Comparison of ENCODE assay signal across 1 cellular context in the genomic region with DNA sequence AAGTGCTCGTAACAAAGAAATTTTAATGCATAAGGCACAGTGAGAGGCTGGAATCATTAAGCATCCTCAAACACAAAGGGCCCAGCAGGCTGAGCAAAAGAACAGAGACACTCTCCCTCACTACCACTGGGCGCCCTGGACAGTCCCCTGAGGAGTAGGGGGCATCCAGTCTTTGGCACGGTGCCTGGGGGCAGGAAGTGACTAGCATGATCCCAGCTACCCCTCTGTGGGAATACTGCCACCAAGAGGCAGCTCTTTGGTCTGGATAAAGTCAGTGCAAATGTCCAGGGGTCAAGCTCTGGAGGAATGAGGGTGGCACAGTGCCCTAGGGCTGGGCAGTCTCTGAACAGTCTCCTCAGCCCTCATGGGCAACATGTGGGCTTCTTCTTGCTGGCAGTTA.
A peak's percentile ranks its signal among the peaks of the same experiment; 100 is the strongest.
TF ChIP-seq lines count a peak whose summit lies in the region.

No MANE protein-coding gene starts in this region.

TF ChIP-seq in K562, 482 proteins besides CTCF, POLR2A, EP300 and RAD21:
- TF ChIP-seq, protein P1, sequence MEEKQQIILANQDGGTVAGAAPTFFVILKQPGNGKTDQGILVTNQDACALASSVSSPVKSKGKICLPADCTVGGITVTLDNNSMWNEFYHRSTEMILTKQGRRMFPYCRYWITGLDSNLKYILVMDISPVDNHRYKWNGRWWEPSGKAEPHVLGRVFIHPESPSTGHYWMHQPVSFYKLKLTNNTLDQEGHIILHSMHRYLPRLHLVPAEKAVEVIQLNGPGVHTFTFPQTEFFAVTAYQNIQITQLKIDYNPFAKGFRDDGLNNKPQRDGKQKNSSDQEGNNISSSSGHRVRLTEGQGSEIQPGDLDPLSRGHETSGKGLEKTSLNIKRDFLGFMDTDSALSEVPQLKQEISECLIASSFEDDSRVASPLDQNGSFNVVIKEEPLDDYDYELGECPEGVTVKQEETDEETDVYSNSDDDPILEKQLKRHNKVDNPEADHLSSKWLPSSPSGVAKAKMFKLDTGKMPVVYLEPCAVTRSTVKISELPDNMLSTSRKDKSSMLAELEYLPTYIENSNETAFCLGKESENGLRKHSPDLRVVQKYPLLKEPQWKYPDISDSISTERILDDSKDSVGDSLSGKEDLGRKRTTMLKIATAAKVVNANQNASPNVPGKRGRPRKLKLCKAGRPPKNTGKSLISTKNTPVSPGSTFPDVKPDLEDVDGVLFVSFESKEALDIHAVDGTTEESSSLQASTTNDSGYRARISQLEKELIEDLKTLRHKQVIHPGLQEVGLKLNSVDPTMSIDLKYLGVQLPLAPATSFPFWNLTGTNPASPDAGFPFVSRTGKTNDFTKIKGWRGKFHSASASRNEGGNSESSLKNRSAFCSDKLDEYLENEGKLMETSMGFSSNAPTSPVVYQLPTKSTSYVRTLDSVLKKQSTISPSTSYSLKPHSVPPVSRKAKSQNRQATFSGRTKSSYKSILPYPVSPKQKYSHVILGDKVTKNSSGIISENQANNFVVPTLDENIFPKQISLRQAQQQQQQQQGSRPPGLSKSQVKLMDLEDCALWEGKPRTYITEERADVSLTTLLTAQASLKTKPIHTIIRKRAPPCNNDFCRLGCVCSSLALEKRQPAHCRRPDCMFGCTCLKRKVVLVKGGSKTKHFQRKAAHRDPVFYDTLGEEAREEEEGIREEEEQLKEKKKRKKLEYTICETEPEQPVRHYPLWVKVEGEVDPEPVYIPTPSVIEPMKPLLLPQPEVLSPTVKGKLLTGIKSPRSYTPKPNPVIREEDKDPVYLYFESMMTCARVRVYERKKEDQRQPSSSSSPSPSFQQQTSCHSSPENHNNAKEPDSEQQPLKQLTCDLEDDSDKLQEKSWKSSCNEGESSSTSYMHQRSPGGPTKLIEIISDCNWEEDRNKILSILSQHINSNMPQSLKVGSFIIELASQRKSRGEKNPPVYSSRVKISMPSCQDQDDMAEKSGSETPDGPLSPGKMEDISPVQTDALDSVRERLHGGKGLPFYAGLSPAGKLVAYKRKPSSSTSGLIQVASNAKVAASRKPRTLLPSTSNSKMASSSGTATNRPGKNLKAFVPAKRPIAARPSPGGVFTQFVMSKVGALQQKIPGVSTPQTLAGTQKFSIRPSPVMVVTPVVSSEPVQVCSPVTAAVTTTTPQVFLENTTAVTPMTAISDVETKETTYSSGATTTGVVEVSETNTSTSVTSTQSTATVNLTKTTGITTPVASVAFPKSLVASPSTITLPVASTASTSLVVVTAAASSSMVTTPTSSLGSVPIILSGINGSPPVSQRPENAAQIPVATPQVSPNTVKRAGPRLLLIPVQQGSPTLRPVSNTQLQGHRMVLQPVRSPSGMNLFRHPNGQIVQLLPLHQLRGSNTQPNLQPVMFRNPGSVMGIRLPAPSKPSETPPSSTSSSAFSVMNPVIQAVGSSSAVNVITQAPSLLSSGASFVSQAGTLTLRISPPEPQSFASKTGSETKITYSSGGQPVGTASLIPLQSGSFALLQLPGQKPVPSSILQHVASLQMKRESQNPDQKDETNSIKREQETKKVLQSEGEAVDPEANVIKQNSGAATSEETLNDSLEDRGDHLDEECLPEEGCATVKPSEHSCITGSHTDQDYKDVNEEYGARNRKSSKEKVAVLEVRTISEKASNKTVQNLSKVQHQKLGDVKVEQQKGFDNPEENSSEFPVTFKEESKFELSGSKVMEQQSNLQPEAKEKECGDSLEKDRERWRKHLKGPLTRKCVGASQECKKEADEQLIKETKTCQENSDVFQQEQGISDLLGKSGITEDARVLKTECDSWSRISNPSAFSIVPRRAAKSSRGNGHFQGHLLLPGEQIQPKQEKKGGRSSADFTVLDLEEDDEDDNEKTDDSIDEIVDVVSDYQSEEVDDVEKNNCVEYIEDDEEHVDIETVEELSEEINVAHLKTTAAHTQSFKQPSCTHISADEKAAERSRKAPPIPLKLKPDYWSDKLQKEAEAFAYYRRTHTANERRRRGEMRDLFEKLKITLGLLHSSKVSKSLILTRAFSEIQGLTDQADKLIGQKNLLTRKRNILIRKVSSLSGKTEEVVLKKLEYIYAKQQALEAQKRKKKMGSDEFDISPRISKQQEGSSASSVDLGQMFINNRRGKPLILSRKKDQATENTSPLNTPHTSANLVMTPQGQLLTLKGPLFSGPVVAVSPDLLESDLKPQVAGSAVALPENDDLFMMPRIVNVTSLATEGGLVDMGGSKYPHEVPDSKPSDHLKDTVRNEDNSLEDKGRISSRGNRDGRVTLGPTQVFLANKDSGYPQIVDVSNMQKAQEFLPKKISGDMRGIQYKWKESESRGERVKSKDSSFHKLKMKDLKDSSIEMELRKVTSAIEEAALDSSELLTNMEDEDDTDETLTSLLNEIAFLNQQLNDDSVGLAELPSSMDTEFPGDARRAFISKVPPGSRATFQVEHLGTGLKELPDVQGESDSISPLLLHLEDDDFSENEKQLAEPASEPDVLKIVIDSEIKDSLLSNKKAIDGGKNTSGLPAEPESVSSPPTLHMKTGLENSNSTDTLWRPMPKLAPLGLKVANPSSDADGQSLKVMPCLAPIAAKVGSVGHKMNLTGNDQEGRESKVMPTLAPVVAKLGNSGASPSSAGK (IDR thresholded peaks at IDR 0.05), result no peak
- TF ChIP-seq BCOR (IDR thresholded peaks at IDR 0.05) (peak; percentile 82), RBM25 (IDR thresholded peaks at IDR 0.05; ENCODE audit: low read depth, low read length, severe bottlenecking) (peak; percentile 87), ZNF507 (tag; conservative IDR thresholded peaks at IDR 0.05) (no peak), NCOA4 (IDR thresholded peaks at IDR 0.05; ENCODE audit: partially characterized antibody) (no peak), ZNF12 (CRISPR knock-in tag; IDR thresholded peaks at IDR 0.05) (no peak), ZNF3 (CRISPR knock-in tag; IDR thresholded peaks at IDR 0.05) (no peak), ZNF121 (CRISPR knock-in tag; conservative IDR thresholded peaks at IDR 0.05) (no peak), NELFE (IDR thresholded peaks at IDR 0.05; ENCODE audit: insufficient read depth, insufficient read length) (no peak), CREM (IDR thresholded peaks at IDR 0.05; ENCODE audit: low read depth) (no peak), ZNF324 (CRISPR knock-in tag; IDR thresholded peaks at IDR 0.05) (no peak), TEAD4 (IDR thresholded peaks at IDR 0.05; ENCODE audit: low read length) (no peak), TEAD4 (CRISPR knock-in tag; IDR thresholded peaks at IDR 0.05; ENCODE audit: borderline replicate concordance) (no peak), ZNF717 (CRISPR knock-in tag; IDR thresholded peaks at IDR 0.05) (no peak), DIDO1 (tag; IDR thresholded peaks at IDR 0.05; ENCODE audit: low read depth) (no peak), ZNF639 (CRISPR knock-in tag; conservative IDR thresholded peaks at IDR 0.05 in 1 of 2, IDR thresholded peaks at IDR 0.05 in 1 of 2) (no peak), NFIC (IDR thresholded peaks at IDR 0.05) (peak; percentile 82), POLR3G (IDR thresholded peaks at IDR 0.05; ENCODE audit: extremely low read depth, insufficient read length, insufficient replicate concordance) (no peak), ZNF253 (CRISPR knock-in tag; conservative IDR thresholded peaks at IDR 0.05) (no peak), PKNOX1 (IDR thresholded peaks at IDR 0.05) (no peak), RCOR1 (IDR thresholded peaks at IDR 0.05; ENCODE audit: borderline replicate concordance in 1 of 2, low read depth in 2 of 2, low read length in 2 of 2) (peak in 1 of 2 experiments; percentile 29; a peak in 1 of 4 replicates), RHOXF2B (CRISPR knock-in tag; conservative IDR thresholded peaks at IDR 0.05) (no peak), HDAC2 (IDR thresholded peaks at IDR 0.05) (peak; percentile 41; the same call in 1 of the 2 replicates), SMARCC2 (IDR thresholded peaks at IDR 0.05; ENCODE audit: low read depth) (no peak), MBD2 (IDR thresholded peaks at IDR 0.05; ENCODE audit: borderline replicate concordance, low read depth) (no peak), HNRNPLL (IDR thresholded peaks at IDR 0.05; ENCODE audit: low read depth, low read length, poor library complexity, severe bottlenecking) (no peak), ZNF165 (CRISPR knock-in tag; IDR thresholded peaks at IDR 0.05; ENCODE audit: borderline replicate concordance) (no peak), ZNF586 (CRISPR knock-in tag; conservative IDR thresholded peaks at IDR 0.05) (no peak), HMG20A (CRISPR knock-in tag; conservative IDR thresholded peaks at IDR 0.05) (no peak), SIN3B (IDR thresholded peaks at IDR 0.05; ENCODE audit: low read depth) (no peak), NFYB (IDR thresholded peaks at IDR 0.05; ENCODE audit: extremely low read depth, insufficient read length) (no peak), SMARCA5 (IDR thresholded peaks at IDR 0.05) (peak; percentile 83; the same call in 1 of the 2 replicates), DMBX1 (CRISPR knock-in tag; IDR thresholded peaks at IDR 0.05; ENCODE audit: borderline replicate concordance) (no peak), HDAC1 (IDR thresholded peaks at IDR 0.05) (no peak), ZNF347 (CRISPR knock-in tag; IDR thresholded peaks at IDR 0.05; ENCODE audit: low read depth) (no peak), PTBP1 (IDR thresholded peaks at IDR 0.05; ENCODE audit: low read depth, low read length) (0 out of 2 replicates have a peak, but pooled peaks have one; percentile 57), PHB2 (IDR thresholded peaks at IDR 0.05; ENCODE audit: low read depth) (no peak), KDM1A (IDR thresholded peaks at IDR 0.05) (peak; percentile 29 to 53; a peak in 2 of 4 replicates)
- TF ChIP-seq, protein P2, sequence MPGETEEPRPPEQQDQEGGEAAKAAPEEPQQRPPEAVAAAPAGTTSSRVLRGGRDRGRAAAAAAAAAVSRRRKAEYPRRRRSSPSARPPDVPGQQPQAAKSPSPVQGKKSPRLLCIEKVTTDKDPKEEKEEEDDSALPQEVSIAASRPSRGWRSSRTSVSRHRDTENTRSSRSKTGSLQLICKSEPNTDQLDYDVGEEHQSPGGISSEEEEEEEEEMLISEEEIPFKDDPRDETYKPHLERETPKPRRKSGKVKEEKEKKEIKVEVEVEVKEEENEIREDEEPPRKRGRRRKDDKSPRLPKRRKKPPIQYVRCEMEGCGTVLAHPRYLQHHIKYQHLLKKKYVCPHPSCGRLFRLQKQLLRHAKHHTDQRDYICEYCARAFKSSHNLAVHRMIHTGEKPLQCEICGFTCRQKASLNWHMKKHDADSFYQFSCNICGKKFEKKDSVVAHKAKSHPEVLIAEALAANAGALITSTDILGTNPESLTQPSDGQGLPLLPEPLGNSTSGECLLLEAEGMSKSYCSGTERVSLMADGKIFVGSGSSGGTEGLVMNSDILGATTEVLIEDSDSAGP (CRISPR knock-in tag; IDR thresholded peaks at IDR 0.05), result no peak
- TF ChIP-seq, protein P3, sequence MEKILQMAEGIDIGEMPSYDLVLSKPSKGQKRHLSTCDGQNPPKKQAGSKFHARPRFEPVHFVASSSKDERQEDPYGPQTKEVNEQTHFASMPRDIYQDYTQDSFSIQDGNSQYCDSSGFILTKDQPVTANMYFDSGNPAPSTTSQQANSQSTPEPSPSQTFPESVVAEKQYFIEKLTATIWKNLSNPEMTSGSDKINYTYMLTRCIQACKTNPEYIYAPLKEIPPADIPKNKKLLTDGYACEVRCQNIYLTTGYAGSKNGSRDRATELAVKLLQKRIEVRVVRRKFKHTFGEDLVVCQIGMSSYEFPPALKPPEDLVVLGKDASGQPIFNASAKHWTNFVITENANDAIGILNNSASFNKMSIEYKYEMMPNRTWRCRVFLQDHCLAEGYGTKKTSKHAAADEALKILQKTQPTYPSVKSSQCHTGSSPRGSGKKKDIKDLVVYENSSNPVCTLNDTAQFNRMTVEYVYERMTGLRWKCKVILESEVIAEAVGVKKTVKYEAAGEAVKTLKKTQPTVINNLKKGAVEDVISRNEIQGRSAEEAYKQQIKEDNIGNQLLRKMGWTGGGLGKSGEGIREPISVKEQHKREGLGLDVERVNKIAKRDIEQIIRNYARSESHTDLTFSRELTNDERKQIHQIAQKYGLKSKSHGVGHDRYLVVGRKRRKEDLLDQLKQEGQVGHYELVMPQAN (IDR thresholded peaks at IDR 0.05; ENCODE audit: borderline replicate concordance), result no peak
- TF ChIP-seq, protein P4, sequence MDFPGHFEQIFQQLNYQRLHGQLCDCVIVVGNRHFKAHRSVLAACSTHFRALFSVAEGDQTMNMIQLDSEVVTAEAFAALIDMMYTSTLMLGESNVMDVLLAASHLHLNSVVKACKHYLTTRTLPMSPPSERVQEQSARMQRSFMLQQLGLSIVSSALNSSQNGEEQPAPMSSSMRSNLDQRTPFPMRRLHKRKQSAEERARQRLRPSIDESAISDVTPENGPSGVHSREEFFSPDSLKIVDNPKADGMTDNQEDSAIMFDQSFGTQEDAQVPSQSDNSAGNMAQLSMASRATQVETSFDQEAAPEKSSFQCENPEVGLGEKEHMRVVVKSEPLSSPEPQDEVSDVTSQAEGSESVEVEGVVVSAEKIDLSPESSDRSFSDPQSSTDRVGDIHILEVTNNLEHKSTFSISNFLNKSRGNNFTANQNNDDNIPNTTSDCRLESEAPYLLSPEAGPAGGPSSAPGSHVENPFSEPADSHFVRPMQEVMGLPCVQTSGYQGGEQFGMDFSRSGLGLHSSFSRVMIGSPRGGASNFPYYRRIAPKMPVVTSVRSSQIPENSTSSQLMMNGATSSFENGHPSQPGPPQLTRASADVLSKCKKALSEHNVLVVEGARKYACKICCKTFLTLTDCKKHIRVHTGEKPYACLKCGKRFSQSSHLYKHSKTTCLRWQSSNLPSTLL (IDR thresholded peaks at IDR 0.05), result no peak
